9 cellular contexts compared by ENCODE assay signal in genomic region chr6:21666788-21667681, GRCh38.
A peak's percentile ranks its signal among the peaks of the same experiment; 100 is the strongest.
DNase-seq lines count a peak whose midpoint lies in the region; ATAC-seq, FAIRE-seq and TF ChIP-seq lines count a peak whose summit lies in the region.
"Had no signal": no experiment of that assay in that cellular context is flagged by ENCODE, and none has a peak within 500 bp of the region (broad histone marks: within the 10 kb centered on the region; RNA-seq: fewer than 3 reads in every experiment).

No MANE protein-coding gene starts in this region.

- no peaks in the 10 kb centered on the region for H3K36me3 ChIP-seq in keratinocyte (ENCODE audit: control insufficient read depth in 2 of 2, extremely low read depth in 1 of 2, insufficient read depth in 2 of 2, low read length in 2 of 2)
- no peaks in the 10 kb centered on the region for H3K36me3 ChIP-seq in stomach

- no peak for TF ChIP-seq EP300 in stomach (IDR thresholded peaks at IDR 0.05)

- H2AFZ ChIP-seq in keratinocyte (ENCODE audit: control insufficient read depth, low read length): no peak overlapping the region

- H3K4me3 Mint-ChIP-seq in T-helper 2 cell treated with Interferon-gamma antibody and Interleukin-4, amounts not matched to agents 5 μg/mL and 100 μg/mL, for 36 hours: peak overlapping the region; percentile 72
- peak overlapping the region; percentile 19 for H3K4me3 Mint-ChIP-seq in activated naive CD8-positive, alpha-beta T cell treated with anti-CD3 and anti-CD28 coated beads for 36 hours

- no peaks in the 10 kb centered on the region for H3K9me3 ChIP-seq in keratinocyte (ENCODE audit: control insufficient read depth, low read depth, low read length)
- no peaks in the 10 kb centered on the region for H3K9me3 ChIP-seq in stomach

- H3K4me2 ChIP-seq in keratinocyte (ENCODE audit: control insufficient read depth, extremely low read depth, insufficient read depth, low read depth, low read length): peak overlapping the region; percentile 76

- FAIRE-seq in keratinocyte (lab: Jason Lieb, UNC): no peak
- no peak for FAIRE-seq in GM12892 (lab: Jason Lieb, UNC)

- TF ChIP-seq POLR2A in stomach (IDR thresholded peaks at IDR 0.05) (no peak), GM12892 (IDR thresholded peaks at IDR 0.05; ENCODE audit: low read depth, low read length) (no peak)

- H3K79me2 ChIP-seq in keratinocyte (ENCODE audit: control insufficient read depth, insufficient read depth, low read length): no peaks in the 10 kb centered on the region

- WGBS in stomach, 5 donors: 4 to 11% (median 9%) methylated on average over 29 of the region's 29 CpGs

- dilution Hi-C loops in keratinocyte (cut with MboI; ENCODE audit: extremely low pct_ligation_motif_present, low sequenced_read_pairs): no loop called here

- ATAC-seq in HG02588 (IDR thresholded peaks at IDR 0.05; ENCODE audit: unreplicated experiment): no peak

- H3K9ac ChIP-seq in keratinocyte (ENCODE audit: control insufficient read depth, extremely low read depth, insufficient read depth, low read length): no peak overlapping the region

- no peak overlapping the region for H3K27ac Mint-ChIP-seq in T-helper 2 cell treated with Interferon-gamma antibody and Interleukin-4, amounts not matched to agents 5 μg/mL and 100 μg/mL, for 36 hours
- no peak overlapping the region for H3K27ac Mint-ChIP-seq in activated naive CD8-positive, alpha-beta T cell treated with anti-CD3 and anti-CD28 coated beads for 36 hours

- H3K27me3 ChIP-seq in keratinocyte (ENCODE audit: control insufficient read depth, extremely low read depth, insufficient read depth, low read length): peaks cover 47% of the 10 kb centered on the region
- H3K27me3 ChIP-seq in stomach: peaks cover 0 to 61% (median 49%) of the 10 kb centered on the region in 3 donors

- TF ChIP-seq CTCF in keratinocyte (optimal IDR thresholded peaks at IDR 0.05 in 1 of 3, IDR thresholded peaks at IDR 0.05 in 1 of 3, conservative IDR thresholded peaks at IDR 0.05 in 1 of 3; ENCODE audit: extremely low read depth in 1 of 3, insufficient read depth in 2 of 3, low read length in 3 of 3) (no peak), stomach (IDR thresholded peaks at IDR 0.05) (no peak)

- H3K27ac ChIP-seq in keratinocyte (ENCODE audit: control insufficient read depth, insufficient read depth, low read length) (no peak overlapping the region), stomach (peak overlapping the region; percentile 4 to 69 (median 64))

- peaks cover 69% of the 10 kb centered on the region for H3K27me3 Mint-ChIP-seq in T-helper 2 cell treated with Interferon-gamma antibody and Interleukin-4, amounts not matched to agents 5 μg/mL and 100 μg/mL, for 36 hours (ENCODE audit: low read depth)
- peaks cover 78% of the 10 kb centered on the region for H3K27me3 Mint-ChIP-seq in activated naive CD8-positive, alpha-beta T cell treated with anti-CD3 and anti-CD28 coated beads for 36 hours

- no peaks in the 10 kb centered on the region for H3K9me3 Mint-ChIP-seq in T-helper 2 cell treated with Interferon-gamma antibody and Interleukin-4, amounts not matched to agents 5 μg/mL and 100 μg/mL, for 36 hours
- no peaks in the 10 kb centered on the region for H3K9me3 Mint-ChIP-seq in activated naive CD8-positive, alpha-beta T cell treated with anti-CD3 and anti-CD28 coated beads for 36 hours

- intact Hi-C loops in stomach (cut with DNase I; ENCODE audit: low total_unique reads): no loop called here

- H4K20me1 ChIP-seq in keratinocyte (ENCODE audit: control insufficient read depth, extremely low read depth, insufficient read depth, low read length): no peaks in the 10 kb centered on the region

- H3K4me1 ChIP-seq in keratinocyte (ENCODE audit: control insufficient read depth, extremely low read depth, insufficient read depth, low read length) (peaks cover 3% of the 10 kb centered on the region), stomach (peaks cover 27 to 39% (median 37%) of the 10 kb centered on the region in 4 donors)

- peak overlapping the region in 1 of 3 experiments; percentile 68 for H3K4me3 ChIP-seq in keratinocyte (ENCODE audit: control insufficient read depth in 2 of 3, extremely low read depth in 1 of 3, insufficient read depth in 2 of 3, low read depth in 1 of 3, low read length in 3 of 3)
- peak overlapping the region; percentile 46 to 58 (median 51) for H3K4me3 ChIP-seq in stomach

- H3K9me1 ChIP-seq in keratinocyte (ENCODE audit: control insufficient read depth, extremely low read depth, insufficient read depth, low read length): no peaks in the 10 kb centered on the region

- H3K4me1 Mint-ChIP-seq in T-helper 2 cell treated with Interferon-gamma antibody and Interleukin-4, amounts not matched to agents 5 μg/mL and 100 μg/mL, for 36 hours (ENCODE audit: low read depth): peaks cover 18% of the 10 kb centered on the region
- peaks cover 19% of the 10 kb centered on the region for H3K4me1 Mint-ChIP-seq in activated naive CD8-positive, alpha-beta T cell treated with anti-CD3 and anti-CD28 coated beads for 36 hours

- DNase-seq in T-helper 2 cell treated with Interferon-gamma antibody and Interleukin-4, amounts not matched to agents 5 μg/mL and 100 μg/mL, for 36 hours (ENCODE audit: low spot score): no peak
- DNase-seq in T-helper 2 cell (no peak), keratinocyte (ENCODE audit: low read depth, low spot score) (no peak), stomach (no peak), GM12892 (ENCODE audit: insufficient read length) (no peak), dermis blood vessel endothelial cell (no peak)
- no peak for DNase-seq in activated naive CD8-positive, alpha-beta T cell treated with anti-CD3 and anti-CD28 coated beads for 36 hours
- DNase-seq: stimulated activated CD4-positive, alpha-beta T cell treated with anti-CD3 and anti-CD28 coated beads, Interleukin-4, amount 100 ng/mL, for 1 hour had no signal

- H3K36me3 Mint-ChIP-seq in T-helper 2 cell treated with Interferon-gamma antibody and Interleukin-4, amounts not matched to agents 5 μg/mL and 100 μg/mL, for 36 hours (ENCODE audit: low read depth): no peaks in the 10 kb centered on the region
- no peaks in the 10 kb centered on the region for H3K36me3 Mint-ChIP-seq in activated naive CD8-positive, alpha-beta T cell treated with anti-CD3 and anti-CD28 coated beads for 36 hours
